25 cellular contexts compared by ENCODE assay signal in genomic region chr12:119665164-119665929, GRCh38. TPM values are rescaled to one million over a fixed set of nuclear protein-coding genes. Genes with fewer than 3 reads are reported as not detected.
A peak's percentile ranks its signal among the peaks of the same experiment; 100 is the strongest.
DNase-seq lines count a peak whose midpoint lies in the region; ATAC-seq, FAIRE-seq and TF ChIP-seq lines count a peak whose summit lies in the region.
"Had no signal": no experiment of that assay in that cellular context is flagged by ENCODE, and none has a peak within 500 bp of the region (broad histone marks: within the 10 kb centered on the region; RNA-seq: fewer than 3 reads in every experiment).

No MANE protein-coding gene starts in this region.

- peak overlapping the region in 1 of 2 experiments; percentile 40; a peak in 1 of 4 replicates for H3K9ac ChIP-seq in K562 (ENCODE audit: insufficient read depth in 1 of 2, low read depth in 2 of 2, low read length in 2 of 2)
- H3K9ac ChIP-seq: KMS-11, SK-N-SH had no signal

- H3K79me2 ChIP-seq in OCI-LY7 (ENCODE audit: insufficient read depth, low read depth, low read length) (peaks cover 22% of the 10 kb centered on the region), K562 (ENCODE audit: control insufficient read depth, insufficient read depth, low read length) (peaks cover 25% of the 10 kb centered on the region)

- no peak for TF ChIP-seq RAD21 in K562 (CRISPR knock-in tag; conservative IDR thresholded peaks at IDR 0.05 in 1 of 2, IDR thresholded peaks at IDR 0.05 in 1 of 2)

- peak; percentile 100 for TF ChIP-seq EP300 in K562 (IDR thresholded peaks at IDR 0.05; ENCODE audit: low read length)

- intact Hi-C loops in left ventricle myocardium inferior (cut with micrococcal nuclease) (loop anchor here (5.0 kb wide), 1 partner anchor 117 kb away; no protein-coding TSS in a partner anchor), left ventricle myocardium superior (cut with micrococcal nuclease) (no loop called here), OCI-LY7 (cut with micrococcal nuclease; ENCODE audit: unreplicated experiment) (loop anchor here (5.0 kb wide), 1 partner anchor 223 kb away; no protein-coding TSS in a partner anchor), K562 (cut with micrococcal nuclease) (loop anchor here (10.0 kb wide), 1 partner anchor 239 kb away; no protein-coding TSS in a partner anchor), testis (cut with DNase I; ENCODE audit: low total_unique reads) (no loop called here), CD14-positive monocyte (cut with micrococcal nuclease) (no loop called here)

- no peaks in the 10 kb centered on the region for H3K9me1 ChIP-seq in K562 (ENCODE audit: control insufficient read depth, insufficient read depth, low read length)

- H3K27ac Mint-ChIP-seq in CD14-positive monocyte = no peak overlapping the region
- H3K27ac Mint-ChIP-seq: HFFc6 had no signal

- CTCF ChIA-PET in OCI-LY7 (lab: Charles Lee; ENCODE audit: unreplicated experiment) (no interaction called here), K562 (lab: Yijun Ruan, JAX; ENCODE audit: low intra/inter-chr PET ratio) (no interaction called here)

- H3K4me2 ChIP-seq in OCI-LY7 (ENCODE audit: low read length) (no peak overlapping the region), K562 (ENCODE audit: insufficient read depth, low read length) (peak overlapping the region; percentile 73)
- H3K4me2 ChIP-seq: KMS-11, SK-N-SH had no signal

- peak overlapping the region; percentile 6 for H3K27ac ChIP-seq in left ventricle myocardium inferior (replicated peaks)
- H3K27ac ChIP-seq in OCI-LY7 (ENCODE audit: low read depth, low read length, poor library complexity, severe bottlenecking) = no peak overlapping the region
- peak overlapping the region; percentile 72 for H3K27ac ChIP-seq in K562 (ENCODE audit: extremely low read depth, low read depth, low read length)
- H3K27ac ChIP-seq in testis = peak overlapping the region in 1 of 2 donors; percentile 53
- H3K27ac ChIP-seq: KMS-11, psoas muscle had no signal

- H3K4me3 ChIP-seq in left ventricle myocardium inferior (no peak overlapping the region), OCI-LY7 (ENCODE audit: low read depth, low read length, poor library complexity, severe bottlenecking) (no peak overlapping the region), K562 (no peak overlapping the region), testis (no peak overlapping the region)
- H3K4me3 ChIP-seq: psoas muscle had no signal

- H2AFZ ChIP-seq in OCI-LY7 (ENCODE audit: low read length) (peak overlapping the region; percentile 99; the same call in 1 of the 2 replicates), K562 (ENCODE audit: low read depth, low read length) (no peak overlapping the region)

- no peak for DNase-seq in left ventricle myocardium inferior
- no peak for DNase-seq in left ventricle myocardium superior
- no peak for DNase-seq in OCI-LY7 (ENCODE audit: low spot score)
- DNase-seq in K562 (ENCODE audit: extremely low read depth in 1 of 4, low spot score in 3 of 4) = peak; percentile 75 to 94 (median 82)
- peak; percentile 38 for DNase-seq in testis
- no peak for DNase-seq in CD14-positive monocyte (ENCODE audit: low spot score)
- no peak for DNase-seq in KG1 (lab: John Stamatoyannopoulos, UW)
- no peak for DNase-seq in NCI-H1417 treated with DMSO at 0.1 percent for 48 hours (lab: John Stamatoyannopoulos, UW)
- DNase-seq: activated CD4-positive, CD25-positive, alpha-beta regulatory T cell treated with anti-CD3 and anti-CD28 coated beads, Interleukin-2, amount 50 U/mL, for 72 hours; activated CD8-positive, alpha-beta T cell treated with anti-CD3 and anti-CD28 coated beads for 36 hours; AML-193; Calu3; glutamatergic neuron; HFFc6; kidney glomerular epithelial cell; mammary epithelial cell; MV-4-11; NCI-H1694; NCI-H2171 treated with DMSO at 0.1 percent for 48 hours; NCI-H526; psoas muscle; SK-N-SH; T-helper 9 cell had no signal

- no peak for TF ChIP-seq CTCF in left ventricle myocardium inferior (IDR thresholded peaks at IDR 0.05; ENCODE audit: borderline replicate concordance)
- TF ChIP-seq CTCF in OCI-LY7 (conservative IDR thresholded peaks at IDR 0.05; ENCODE audit: low read length) = no peak
- no peak for TF ChIP-seq CTCF in K562 (IDR thresholded peaks at IDR 0.05 in 2 of 3, conservative IDR thresholded peaks at IDR 0.05 in 1 of 3; ENCODE audit: insufficient read depth in 2 of 3, low read depth in 1 of 3, low read length in 3 of 3)
- no peak for TF ChIP-seq CTCF in testis (IDR thresholded peaks at IDR 0.05)
- TF ChIP-seq CTCF in CD14-positive monocyte (IDR thresholded peaks at IDR 0.05) = no peak

- FAIRE-seq in K562 (lab: Jason Lieb, UNC) = peak; percentile 89
- FAIRE-seq: A204.1 had no signal

- peaks cover 44% of the 10 kb centered on the region for H3K4me1 ChIP-seq in left ventricle myocardium inferior
- H3K4me1 ChIP-seq in OCI-LY7 (ENCODE audit: insufficient read depth, low read length, poor library complexity, severe bottlenecking) = peaks cover 29% of the 10 kb centered on the region
- peaks cover 21 to 49% of the 10 kb centered on the region in 2 experiments; a peak in 4 of 5 replicates for H3K4me1 ChIP-seq in K562 (replicated peaks in 1 of 2; ENCODE audit: control insufficient read depth in 2 of 2, insufficient read depth in 2 of 2, low read length in 2 of 2)
- peaks cover 37% of the 10 kb centered on the region for H3K4me1 ChIP-seq in testis

- POLR2A ChIA-PET in OCI-LY7 (lab: Charles Lee) = interaction anchor here (0.7 kb wide), 1 partner anchor 578 kb away, joined by 3 read pairs; no protein-coding TSS in a partner anchor
- POLR2A ChIA-PET in K562 (lab: Yijun Ruan, JAX) = interaction anchor here (0.5 to 1.4 kb wide), 12 partner anchors 9 to 536 kb away, joined by 3 to 10 read pairs (median 3); partner anchors contain the start of gene RPLP0

- H3K9me3 Mint-ChIP-seq in CD14-positive monocyte = peaks cover 0 to 3% (median 0%) of the 10 kb centered on the region in 7 donors
- H3K9me3 Mint-ChIP-seq: activated CD8-positive, alpha-beta T cell treated with anti-CD3 and anti-CD28 coated beads for 36 hours; HFFc6 had no signal

- peaks cover 34% of the 10 kb centered on the region for H3K4me1 Mint-ChIP-seq in CD14-positive monocyte

- no peaks in the 10 kb centered on the region for H3K36me3 ChIP-seq in left ventricle myocardium inferior
- H3K36me3 ChIP-seq in OCI-LY7 (ENCODE audit: insufficient read depth, low read length) = peaks cover 12% of the 10 kb centered on the region; the same call in 1 of the 2 replicates
- peaks cover 9% of the 10 kb centered on the region for H3K36me3 ChIP-seq in K562 (ENCODE audit: control insufficient read depth, insufficient read depth, low read length)
- H3K36me3 ChIP-seq in testis (ENCODE audit: low read depth, missing control alignments) = no peaks in the 10 kb centered on the region

- no peak for ATAC-seq in left ventricle myocardium superior
- peak; percentile 42 for ATAC-seq in K562
- ATAC-seq: activated CD8-positive, alpha-beta T cell treated with anti-CD3 and anti-CD28 coated beads for 36 hours; psoas muscle had no signal

- H3K27me3 Mint-ChIP-seq in CD14-positive monocyte (ENCODE audit: low read depth in 3 of 3) = peaks cover 0 to 2% (median 2%) of the 10 kb centered on the region in 3 donors
- H3K27me3 Mint-ChIP-seq: activated CD8-positive, alpha-beta T cell treated with anti-CD3 and anti-CD28 coated beads for 36 hours had no signal

- 3% methylated on average over 4 of the region's 4 CpGs for WGBS in K562 (ENCODE audit: insufficient coverage, low coverage, missing lambda C conversion rate)
- 69 to 80% methylated on average over 4 of the region's 4 CpGs for WGBS in testis, 2 donors

- no peak overlapping the region for H3K4me3 Mint-ChIP-seq in CD14-positive monocyte
- H3K4me3 Mint-ChIP-seq: HFFc6 had no signal

- TF ChIP-seq POLR2A in K562 (conservative IDR thresholded peaks at IDR 0.05) = no peak
- TF ChIP-seq POLR2A in testis (IDR thresholded peaks at IDR 0.05) = no peak

- peaks cover 6% of the 10 kb centered on the region in 2 donors for H3K36me3 Mint-ChIP-seq in CD14-positive monocyte

- H3K9me3 ChIP-seq in left ventricle myocardium inferior (replicated peaks) = no peaks in the 10 kb centered on the region
- no peaks in the 10 kb centered on the region; the same call in 1 of the 2 replicates for H3K9me3 ChIP-seq in OCI-LY7 (ENCODE audit: low read length)
- no peaks in the 10 kb centered on the region for H3K9me3 ChIP-seq in K562 (replicated peaks; ENCODE audit: control insufficient read depth, insufficient read depth, low read depth, low read length)
- H3K9me3 ChIP-seq in testis = no peaks in the 10 kb centered on the region
- H3K9me3 ChIP-seq: psoas muscle, SK-N-SH had no signal

- BruUV-seq in OCI-LY7 (replicated peaks; lab: Mats Ljungman, UMichigan) (no TSS peak), K562 (replicated peaks; lab: Mats Ljungman, UMichigan) (no TSS peak)

- H3K27me3 ChIP-seq in left ventricle myocardium inferior (ENCODE audit: low read depth) (no peaks in the 10 kb centered on the region), K562 (ENCODE audit: control insufficient read depth in 2 of 2, insufficient read depth in 2 of 2, low read length in 2 of 2) (no peaks in the 10 kb centered on the region), testis (no peaks in the 10 kb centered on the region)

- no peaks in the 10 kb centered on the region for H3K9me2 ChIP-seq in OCI-LY7 (ENCODE audit: insufficient read depth, low read length)
- H3K9me2 ChIP-seq: SK-N-SH had no signal

- no peaks in the 10 kb centered on the region for H4K20me1 ChIP-seq in OCI-LY7 (ENCODE audit: insufficient read depth, low read length)
- H4K20me1 ChIP-seq in K562 (replicated peaks; ENCODE audit: control insufficient read depth, insufficient read depth, low read length) = no peaks in the 10 kb centered on the region

- in situ Hi-C loops in K562 (cut with MboI) = no loop called here

RNA-seq across cellular contexts. Expression of gene PRKAB1, which starts 2.6 kb away (rescaled TPM):
- total RNA-seq in left ventricle myocardium inferior (9.2 TPM), left ventricle myocardium superior (12.1 TPM), OCI-LY7 (2022) (45.1 and 46.1 TPM in 2 replicates), K562 (2014; rRNA removed) (45.3 and 59.7 TPM in 2 replicates), K562 (2014; rRNA removed; fragmentation: Illumina TruSeq; extraction: Trizol) (48.8 and 54.3 TPM in 2 replicates), K562 (2015; rRNA removed; fragmentation: Illumina TruSeq; extraction: Trizol) (57.4 and 63.8 TPM in 2 replicates), K562 (2021) (83.8 and 93.8 TPM in 2 replicates), testis (10 to 100 TPM; 42.6 to 48.5 TPM)
- 21.8 and 32.4 TPM in 2 replicates for total RNA-seq in OCI-LY7 (2014; rRNA removed; shearing (Covaris generic))
- 108 and 130 TPM in 2 replicates for total RNA-seq in K562 (2011; cell fraction: chromatin; rRNA removed; ENCODE audit: low replicate concordance)
- 98.2 and 105 TPM in 2 replicates for total RNA-seq in K562 (2011; cell fraction: nucleolus; rRNA removed)
- total RNA-seq in K562 (2011; cell fraction: nucleoplasm; rRNA removed) = 109 and 139 TPM in 2 replicates
- polyA plus RNA-seq in K562 (2011; rRNA removed) (85.7 and 137 TPM in 2 replicates), K562 (2014; fragmentation: Illumina TruSeq; extraction: Trizol) (83.1 and 94.2 TPM in 2 replicates), K562 (2014; fragmentation: Nextera tagmentation; extraction: Ambion mirVana) (10 to 100 TPM; 32.6 to 38.2 TPM), K562 (2014; rRNA removed) (62.8 and 64.8 TPM in 2 replicates), testis (ENCODE audit: insufficient read depth, low read depth, low replicate concordance) (72.5 TPM), CD14-positive monocyte (10 to 100 TPM; 23.0 to 35.9 TPM)
- 83.7 and 86.2 TPM in 2 replicates for polyA plus RNA-seq in K562 (2011; cell fraction: cytosol; rRNA removed)
- 173 and 183 TPM in 2 replicates for polyA plus RNA-seq in K562 (2011; cell fraction: nucleus; rRNA removed)
- 59.1 and 104 TPM in 2 replicates for polyA plus RNA-seq in K562 (2012)
- 66.6 and 90.9 TPM in 2 replicates for polyA minus RNA-seq in K562 (2011; rRNA and poly(A)+ RNA removed)
- polyA minus RNA-seq in K562 (2011; cell fraction: cytosol; rRNA and poly(A)+ RNA removed) = 62.9 and 70.8 TPM in 2 replicates
- 80.4 and 108 TPM in 2 replicates for polyA minus RNA-seq in K562 (2011; cell fraction: nucleus; rRNA and poly(A)+ RNA removed)

Comparison
In these comparisons a context has a peak if more than half of its experiments do, and no peak if none do; other contexts are left out.
1. intact Hi-C loops: an anchor here in left ventricle myocardium inferior (5.0 kb wide), OCI-LY7 (5.0 kb wide) and K562 (10.0 kb wide); none called in left ventricle myocardium superior, testis and CD14-positive monocyte.
2. DNase-seq: peak in K562 (4 of 4) and testis (single experiment); none in left ventricle myocardium inferior (single experiment), left ventricle myocardium superior (single experiment), OCI-LY7 (single experiment), CD14-positive monocyte (single experiment), KG1 (single experiment) and NCI-H1417 treated with DMSO at 0.1 percent for 48 hours (single experiment).